ENCODE assay signal across 21 cellular contexts in genomic region chr21:31545036-31545435, GRCh38.
DNase-seq lines count a peak whose midpoint lies in the region; ATAC-seq, FAIRE-seq and TF ChIP-seq lines count a peak whose summit lies in the region.
"Had no signal": no experiment of that assay in that cellular context is flagged by ENCODE, and none has a peak within 500 bp of the region (broad histone marks: within the 10 kb centered on the region; RNA-seq: fewer than 3 reads in every experiment).

No MANE protein-coding gene starts in this region.

- no peak for TF ChIP-seq CTCF in heart left ventricle (IDR thresholded peaks at IDR 0.05)
- TF ChIP-seq CTCF in WTC11 (IDR thresholded peaks at IDR 0.05): no peak
- no peak for TF ChIP-seq CTCF in keratinocyte (optimal IDR thresholded peaks at IDR 0.05 in 1 of 3, IDR thresholded peaks at IDR 0.05 in 1 of 3, conservative IDR thresholded peaks at IDR 0.05 in 1 of 3; ENCODE audit: extremely low read depth in 1 of 3, insufficient read depth in 2 of 3, low read length in 3 of 3)

- intact Hi-C loops in cardiac septum (cut with DNase I) (no loop called here), heart left ventricle (cut with DNase I) (no loop called here)

- no peaks in the 10 kb centered on the region for H4K20me1 ChIP-seq in keratinocyte (ENCODE audit: control insufficient read depth, extremely low read depth, insufficient read depth, low read length)

- CTCF ChIA-PET in WTC11 (lab: Charles Lee): interaction anchor here (1.2 to 1.8 kb wide), 2 partner anchors 14 to 36 kb away, joined by 5 to 9 read pairs; no protein-coding TSS in a partner anchor

- no peak overlapping the region for H3K4me3 Mint-ChIP-seq in WTC11
- H3K4me3 Mint-ChIP-seq in stimulated activated naive CD8-positive, alpha-beta T cell treated with anti-CD3 and anti-CD28 coated beads, Interleukin-15, amount 100 ng/mL, for 72 hours: no peak overlapping the region
- H3K4me3 Mint-ChIP-seq: B cell; CD8-positive, alpha-beta T cell; IgD-negative memory B cell had no signal

- H3K36me3 Mint-ChIP-seq in WTC11: no peaks in the 10 kb centered on the region
- H3K36me3 Mint-ChIP-seq: CD8-positive, alpha-beta T cell had no signal

- H3K9me1 ChIP-seq in keratinocyte (ENCODE audit: control insufficient read depth, extremely low read depth, insufficient read depth, low read length): no peaks in the 10 kb centered on the region

- H2AFZ ChIP-seq in keratinocyte (ENCODE audit: control insufficient read depth, low read length): no peak overlapping the region

- 0 out of 2 replicates have a peak, but pooled peaks cover under 1% of the 10 kb centered on the region for H3K9me3 Mint-ChIP-seq in WTC11
- no peaks in the 10 kb centered on the region for H3K9me3 Mint-ChIP-seq in stimulated activated naive CD8-positive, alpha-beta T cell treated with anti-CD3 and anti-CD28 coated beads, Interleukin-15, amount 100 ng/mL, for 72 hours
- H3K9me3 Mint-ChIP-seq: CD8-positive, alpha-beta T cell; IgD-negative memory B cell had no signal

- WGBS in heart left ventricle, 4 donors: 73 to 91% (median 84%) methylated on average over 1 of the region's 1 CpG

- DNase-seq in cardiac septum (ENCODE audit: low spot score) (peak; percentile 3), heart left ventricle (no peak), WTC11 (ENCODE audit: low spot score) (no peak), keratinocyte (ENCODE audit: low read depth, low spot score) (no peak), RKO (ENCODE audit: low spot score) (no peak), substantia nigra (lab: John Stamatoyannopoulos, UW) (no peak)
- DNase-seq in central memory CD4-positive, alpha-beta T cell: no peak
- no peak for DNase-seq in stimulated activated naive CD8-positive, alpha-beta T cell treated with anti-CD3 and anti-CD28 coated beads, Interleukin-15, amount 100 ng/mL, for 72 hours
- DNase-seq: 8988T; Calu3; CD8-positive, alpha-beta T cell; DMS79 treated with DMSO at 0.1 percent for 48 hours; HCEC 1CT had no signal

- H3K79me2 ChIP-seq in keratinocyte (ENCODE audit: control insufficient read depth, insufficient read depth, low read length): no peaks in the 10 kb centered on the region

- no peak for ATAC-seq in heart left ventricle
- ATAC-seq in WTC11: no peak; the same call in 1 of the 2 replicates
- no peak for ATAC-seq in stimulated activated naive CD8-positive, alpha-beta T cell treated with anti-CD3 and anti-CD28 coated beads, Interleukin-15, amount 100 ng/mL, for 72 hours
- ATAC-seq: CD8-positive, alpha-beta T cell; GM12878; HepG2 had no signal

- peak; percentile 5 for FAIRE-seq in keratinocyte (lab: Jason Lieb, UNC)
- FAIRE-seq: GM12878, GM19239, H54, HepG2 had no signal

- POLR2A ChIA-PET in WTC11 (lab: Charles Lee): interaction anchor here (0.6 to 1.9 kb wide), 2 partner anchors 10 to 14 kb away, joined by 3 to 4 read pairs; no protein-coding TSS in a partner anchor

- H3K27me3 ChIP-seq in heart left ventricle (no peaks in the 10 kb centered on the region), keratinocyte (ENCODE audit: control insufficient read depth, extremely low read depth, insufficient read depth, low read length) (no peaks in the 10 kb centered on the region)
- H3K27me3 ChIP-seq: BLaER1 treated with 17β-estradiol and CSF1 and Interleukin-3, amounts not matched to agents 10 nM and 100 nM had no signal

- TF ChIP-seq POLR2A in heart left ventricle (IDR thresholded peaks at IDR 0.05): no peak

- H3K27ac Mint-ChIP-seq in WTC11: peak overlapping the region; percentile 14; the same call in 1 of the 2 replicates
- no peak overlapping the region for H3K27ac Mint-ChIP-seq in stimulated activated naive CD8-positive, alpha-beta T cell treated with anti-CD3 and anti-CD28 coated beads, Interleukin-15, amount 100 ng/mL, for 72 hours
- H3K27ac Mint-ChIP-seq: B cell; CD8-positive, alpha-beta T cell; IgD-negative memory B cell had no signal

- H3K36me3 ChIP-seq in heart left ventricle (no peaks in the 10 kb centered on the region), keratinocyte (ENCODE audit: control insufficient read depth in 2 of 2, extremely low read depth in 1 of 2, insufficient read depth in 2 of 2, low read length in 2 of 2) (no peaks in the 10 kb centered on the region)

- dilution Hi-C loops in keratinocyte (cut with MboI; ENCODE audit: extremely low pct_ligation_motif_present, low sequenced_read_pairs): no loop called here

- no peak overlapping the region for H3K9ac ChIP-seq in keratinocyte (ENCODE audit: control insufficient read depth, extremely low read depth, insufficient read depth, low read length)
- H3K9ac ChIP-seq: BLaER1 treated with 17β-estradiol and CSF1 and Interleukin-3, amounts not matched to agents 10 nM and 100 nM had no signal

- H3K4me1 ChIP-seq in heart left ventricle: no peaks in the 10 kb centered on the region
- H3K4me1 ChIP-seq in keratinocyte (ENCODE audit: control insufficient read depth, extremely low read depth, insufficient read depth, low read length): peaks cover 6% of the 10 kb centered on the region
- H3K4me1 ChIP-seq: BLaER1 treated with 17β-estradiol and CSF1 and Interleukin-3, amounts not matched to agents 10 nM and 100 nM had no signal

- no peak overlapping the region for H3K27ac ChIP-seq in heart left ventricle
- H3K27ac ChIP-seq in keratinocyte (ENCODE audit: control insufficient read depth, insufficient read depth, low read length): no peak overlapping the region
- H3K27ac ChIP-seq in substantia nigra (ENCODE audit: low read depth, low read length, poor library complexity, severe bottlenecking): no peak overlapping the region
- H3K27ac ChIP-seq: BLaER1 treated with 17β-estradiol and CSF1 and Interleukin-3, amounts not matched to agents 10 nM and 100 nM; HL-60 had no signal

- H3K9me3 ChIP-seq in heart left ventricle (no peaks in the 10 kb centered on the region), keratinocyte (ENCODE audit: control insufficient read depth, low read depth, low read length) (no peaks in the 10 kb centered on the region)

- no peaks in the 10 kb centered on the region for H3K27me3 Mint-ChIP-seq in WTC11 (ENCODE audit: low read depth)
- no peaks in the 10 kb centered on the region for H3K27me3 Mint-ChIP-seq in stimulated activated naive CD8-positive, alpha-beta T cell treated with anti-CD3 and anti-CD28 coated beads, Interleukin-15, amount 100 ng/mL, for 72 hours

- peaks cover 35% of the 10 kb centered on the region for H3K4me1 Mint-ChIP-seq in WTC11
- H3K4me1 Mint-ChIP-seq in stimulated activated naive CD8-positive, alpha-beta T cell treated with anti-CD3 and anti-CD28 coated beads, Interleukin-15, amount 100 ng/mL, for 72 hours: no peaks in the 10 kb centered on the region
- H3K4me1 Mint-ChIP-seq: B cell, IgD-negative memory B cell had no signal

- H3K4me2 ChIP-seq in keratinocyte (ENCODE audit: control insufficient read depth, extremely low read depth, insufficient read depth, low read depth, low read length): no peak overlapping the region
- H3K4me2 ChIP-seq: BLaER1 treated with 17β-estradiol and CSF1 and Interleukin-3, amounts not matched to agents 10 nM and 100 nM had no signal

- no peak overlapping the region for H3K4me3 ChIP-seq in heart left ventricle
- H3K4me3 ChIP-seq in keratinocyte (ENCODE audit: control insufficient read depth in 2 of 3, extremely low read depth in 1 of 3, insufficient read depth in 2 of 3, low read depth in 1 of 3, low read length in 3 of 3): no peak overlapping the region
- H3K4me3 ChIP-seq: BLaER1 treated with 17β-estradiol and CSF1 and Interleukin-3, amounts not matched to agents 10 nM and 100 nM; GM12878 had no signal

TF ChIP-seq in WTC11, 78 proteins besides CTCF, POLR2A, EP300 and RAD21 (continues in another document):
- TF ChIP-seq GABPB1 (CRISPR knock-in tag; IDR thresholded peaks at IDR 0.05): no peak
- TF ChIP-seq TP53 (CRISPR knock-in tag; IDR thresholded peaks at IDR 0.05): no peak
- TF ChIP-seq NFE2L1 (CRISPR knock-in tag; IDR thresholded peaks at IDR 0.05): no peak
- no peak for TF ChIP-seq ZNF281 (CRISPR knock-in tag; IDR thresholded peaks at IDR 0.05)
- TF ChIP-seq NR2C2 (CRISPR knock-in tag; IDR thresholded peaks at IDR 0.05): no peak
- TF ChIP-seq ZSCAN18 (CRISPR knock-in tag; IDR thresholded peaks at IDR 0.05): no peak
- TF ChIP-seq ZNF423 (CRISPR knock-in tag; IDR thresholded peaks at IDR 0.05): no peak
